ENCODE assay signal across 14 cellular contexts in the genomic region with DNA sequence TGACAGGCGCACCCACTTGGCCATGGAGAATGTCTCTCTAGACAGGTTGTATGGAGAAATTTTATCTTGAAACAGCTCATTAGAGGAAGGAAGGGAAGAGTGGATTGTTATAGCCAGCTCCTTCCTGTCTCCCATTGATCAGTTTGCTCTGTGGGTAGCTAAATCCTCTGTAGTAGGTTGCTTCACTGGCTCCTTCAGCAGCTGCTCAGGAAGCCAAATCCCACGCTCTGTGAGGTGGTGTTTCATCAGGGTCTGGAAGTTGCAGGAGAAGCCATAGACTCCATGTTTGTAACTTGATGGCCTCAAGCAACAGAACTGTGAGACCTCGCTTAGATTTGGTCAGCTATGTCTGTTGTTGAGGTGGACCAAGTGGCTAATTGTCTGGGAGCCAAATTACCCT. TPM values are rescaled to one million over a fixed set of nuclear protein-coding genes. Genes with fewer than 3 reads are reported as not detected.
DNase-seq lines count a peak whose midpoint lies in the region; ATAC-seq lines count a peak whose summit lies in the region.
"Had no signal": no experiment of that assay in that cellular context is flagged by ENCODE, and none has a peak within 500 bp of the region (broad histone marks: within the 10 kb centered on the region; RNA-seq: fewer than 3 reads in every experiment).

No MANE protein-coding gene starts in this region.

- no peak for ATAC-seq in left cardiac atrium
- no peak for ATAC-seq in HG03095 (IDR thresholded peaks at IDR 0.05; ENCODE audit: unreplicated experiment)

- DNase-seq in AML-193 (lab: John Stamatoyannopoulos, UW) (peak; percentile 29 to 48), CD1c-positive myeloid dendritic cell (ENCODE audit: extremely low spot score) (peak; percentile 30), MV-4-11 (lab: John Stamatoyannopoulos, UW) (peak; percentile 73), dermis blood vessel endothelial cell (peak; percentile 16), NCI-H526 (lab: John Stamatoyannopoulos, UW) (no peak), left cardiac atrium (no peak)
- DNase-seq: NCI-H1048, NCI-H1417 treated with DMSO at 0.1 percent for 48 hours, NCI-H187, NCI-H446, NCI-H69, OCI-M1, SHP77 treated with DMSO at 0.1 percent for 48 hours had no signal

- intact Hi-C loops in left cardiac atrium (cut with DNase I): no loop called here

RNA-seq across cellular contexts. Expression of gene NFYC, which starts 6.8 kb away (rescaled TPM):
- total RNA-seq in dermis blood vessel endothelial cell: 19.2 and 29.5 TPM in 2 replicates
- total RNA-seq in left cardiac atrium: 10 to 100 TPM; 60.1 to 71.1 TPM

RNA-seq across cellular contexts. Expression of gene RIMS3, which starts 19.2 kb away (rescaled TPM):
- 0.28 and 0.34 TPM in 2 replicates for total RNA-seq in dermis blood vessel endothelial cell
- total RNA-seq in left cardiac atrium: 1 to 10 TPM; 2.9 to 3.6 TPM

Comparison
In these comparisons a context has a peak if more than half of its experiments do, and no peak if none do; other contexts are left out.
1. DNase-seq: peak in AML-193 (2 of 2), CD1c-positive myeloid dendritic cell (single experiment), MV-4-11 (single experiment) and dermis blood vessel endothelial cell (single experiment); none in NCI-H526 (0 of 2) and left cardiac atrium (single experiment).